Comparison of ENCODE assay signal across 24 cellular contexts in genomic region chr2:101974663-101975062, GRCh38. TPM values are rescaled to one million over a fixed set of nuclear protein-coding genes. Genes with fewer than 3 reads are reported as not detected.
DNase-seq lines count a peak whose midpoint lies in the region; ATAC-seq and TF ChIP-seq lines count a peak whose summit lies in the region.
"Had no signal": no experiment of that assay in that cellular context is flagged by ENCODE, and none has a peak within 500 bp of the region (broad histone marks: within the 10 kb centered on the region; RNA-seq: fewer than 3 reads in every experiment).

No MANE protein-coding gene starts in this region.

- no peak overlapping the region for H3K27ac Mint-ChIP-seq in endodermal cell
- no peak overlapping the region for H3K27ac Mint-ChIP-seq in nephron progenitor cell
- H3K27ac Mint-ChIP-seq: CD4-positive, alpha-beta T cell; mesothelial cell of epicardium had no signal

- no peaks in the 10 kb centered on the region for H3K27me3 ChIP-seq in endodermal cell (ENCODE audit: control insufficient read depth, insufficient read depth, low read length, poor library complexity, severe bottlenecking)
- no peaks in the 10 kb centered on the region for H3K27me3 ChIP-seq in prostate gland (replicated peaks; ENCODE audit: insufficient read depth)
- H3K27me3 ChIP-seq: ascending aorta, suprapubic skin had no signal

- H3K4me3 ChIP-seq in endodermal cell (ENCODE audit: low read length) (no peak overlapping the region), prostate gland (no peak overlapping the region)
- H3K4me3 ChIP-seq: ascending aorta, PC-9, SK-N-MC, suprapubic skin had no signal

- ATAC-seq in GM18517 (IDR thresholded peaks at IDR 0.05; ENCODE audit: unreplicated experiment), result no peak

- H3K9ac ChIP-seq in endodermal cell (ENCODE audit: extremely low read depth, low read length, poor library complexity, severe bottlenecking), result no peak overlapping the region

- H3K36me3 Mint-ChIP-seq in endodermal cell (ENCODE audit: low read depth) (no peaks in the 10 kb centered on the region), nephron progenitor cell (ENCODE audit: low read depth) (no peaks in the 10 kb centered on the region)
- H3K36me3 Mint-ChIP-seq: mesothelial cell of epicardium had no signal

- no peaks in the 10 kb centered on the region for H3K4me1 Mint-ChIP-seq in endodermal cell
- peaks cover 22% of the 10 kb centered on the region for H3K4me1 Mint-ChIP-seq in nephron progenitor cell

- H3K4me3 Mint-ChIP-seq in endodermal cell, result no peak overlapping the region
- H3K4me3 Mint-ChIP-seq in nephron progenitor cell, result no peak overlapping the region
- H3K4me3 Mint-ChIP-seq: CD4-positive, alpha-beta T cell; mesothelial cell of epicardium had no signal

- peaks cover 9% of the 10 kb centered on the region for H3K9me3 Mint-ChIP-seq in endodermal cell
- H3K9me3 Mint-ChIP-seq in nephron progenitor cell, result peaks cover 7% of the 10 kb centered on the region

- TF ChIP-seq CTCF in endodermal cell (conservative IDR thresholded peaks at IDR 0.05) (no peak), nephron progenitor cell (IDR thresholded peaks at IDR 0.05) (no peak), prostate gland (IDR thresholded peaks at IDR 0.05) (no peak)

- DNase-seq in EH (ENCODE audit: low read depth), result peak; percentile 43
- peak; percentile 53 for DNase-seq in LHCN-M2 (ENCODE audit: low read depth)
- DNase-seq in endodermal cell, result peak; percentile 78
- DNase-seq in nephron progenitor cell, result peak; percentile 33
- DNase-seq in prostate gland (ENCODE audit: low spot score), result no peak
- DNase-seq in KBM-7, result no peak
- no peak for DNase-seq in stimulated activated CD4-positive, alpha-beta T cell treated with anti-CD3 and anti-CD28 coated beads, Interleukin-15, amount 100 ng/mL, for 24 hours
- DNase-seq: activated CD4-positive, CD25-positive, alpha-beta regulatory T cell; activated CD8-positive, alpha-beta memory T cell treated with anti-CD3 and anti-CD28 coated beads for 24 hours; activated naive CD4-positive, alpha-beta T cell treated with anti-CD3 and anti-CD28 coated beads, Interleukin-2, amount 50 U/mL, for 16 hours; activated T-cell treated with anti-CD3 and anti-CD28 coated beads, Interleukin-2, amount 50 U/mL, for 48 hours; CD4-positive, alpha-beta T cell; hippocampal formation; NCI-H82; PC-9; stimulated activated CD4-positive, alpha-beta T cell treated with anti-CD3 and anti-CD28 coated beads, Interleukin-12 subunit alpha, Interleukin-12 subunit beta, amount 100 ng/mL, for 4 hours had no signal

- H3K9me3 ChIP-seq in endodermal cell (ENCODE audit: control insufficient read depth, low read length) (peaks cover 17% of the 10 kb centered on the region), prostate gland (no peaks in the 10 kb centered on the region)
- H3K9me3 ChIP-seq: suprapubic skin had no signal

- H3K27me3 Mint-ChIP-seq in endodermal cell (ENCODE audit: insufficient read depth) (no peaks in the 10 kb centered on the region), nephron progenitor cell (ENCODE audit: low read depth, poor library complexity) (peaks cover 3% of the 10 kb centered on the region)
- H3K27me3 Mint-ChIP-seq: CD4-positive, alpha-beta T cell had no signal

- intact Hi-C loops in prostate gland (cut with DNase I), result no loop called here

- H3K36me3 ChIP-seq in endodermal cell (ENCODE audit: control insufficient read depth, insufficient read depth, low read length) (no peaks in the 10 kb centered on the region), prostate gland (no peaks in the 10 kb centered on the region)
- H3K36me3 ChIP-seq: ascending aorta, suprapubic skin had no signal

- in situ Hi-C loops in KBM-7 (cut with MboI; ENCODE audit: low pct_unique_long_range_greater_than_20kb, low sequenced_read_pairs), result no loop called here

- 67 to 73% methylated on average over 5 to 8 of the region's 8 CpGs for WGBS in endodermal cell (ENCODE audit: insufficient coverage in 1 of 2, insufficient read length in 1 of 2), 2 experiments
- 84% methylated on average over 8 of the region's 8 CpGs for WGBS in prostate gland

- H3K27ac ChIP-seq in endodermal cell (ENCODE audit: low read depth, low read length) (no peak overlapping the region), prostate gland (no peak overlapping the region)
- H3K27ac ChIP-seq: ascending aorta, PC-9, SK-N-MC, suprapubic skin had no signal

- H3K4me1 ChIP-seq in endodermal cell (ENCODE audit: control insufficient read depth, insufficient read depth, low read length) (no peaks in the 10 kb centered on the region), prostate gland (replicated peaks) (no peaks in the 10 kb centered on the region)
- H3K4me1 ChIP-seq: ascending aorta had no signal

- TF ChIP-seq POLR2A in prostate gland (IDR thresholded peaks at IDR 0.05), result no peak

RNA-seq across cellular contexts. Expression of gene IL1R2, which starts 17.1 kb away (rescaled TPM):
- total RNA-seq in LHCN-M2 (2014; rRNA removed) (0.26 TPM in 1 of 2 replicates, not detected in the other), endodermal cell (under 1 TPM in 1 of 2 donors, not detected in 1; 0.73 TPM), prostate gland (10 to 100 TPM in 1 of 2 donors, 1 to 10 TPM in 1; 6.9 to 11.4 TPM)
- not detected for polyA plus RNA-seq in LHCN-M2 (2012)
- not detected for polyA plus RNA-seq in endodermal cell (2013, experiment 1 of 2)
- polyA plus RNA-seq in endodermal cell (2013, experiment 2 of 2), result not detected
- total RNA-seq: M059J; mesothelial cell of epicardium; T-helper 2 cell treated with Interferon-gamma antibody and Interleukin-4, amounts not matched to agents 100 ng/mL and 5 ng/mL, for 36 hours had no signal
- polyA plus RNA-seq: neural cell had no signal

Comparison
In these comparisons a context has a peak if more than half of its experiments do, and no peak if none do; other contexts are left out.
1. DNase-seq: peak in EH (single experiment), LHCN-M2 (single experiment), endodermal cell (single experiment) and nephron progenitor cell (single experiment); none in prostate gland (single experiment), KBM-7 (single experiment) and stimulated activated CD4-positive, alpha-beta T cell treated with anti-CD3 and anti-CD28 coated beads, Interleukin-15, amount 100 ng/mL, for 24 hours (single experiment).